In genomic region chrX:71128166-71128833, GRCh38 we compare ENCODE assay signal across 12 cellular contexts. TPM values are rescaled to one million over a fixed set of nuclear protein-coding genes. Genes with fewer than 3 reads are reported as not detected.
DNase-seq lines count a peak whose midpoint lies in the region; ATAC-seq, FAIRE-seq and TF ChIP-seq lines count a peak whose summit lies in the region.
"Had no signal": no experiment of that assay in that cellular context is flagged by ENCODE, and none has a peak within 500 bp of the region (broad histone marks: within the 10 kb centered on the region; RNA-seq: fewer than 3 reads in every experiment).

No MANE protein-coding gene starts in this region.

- H3K27ac ChIP-seq in A549: no peak overlapping the region
- H3K27ac ChIP-seq: cardiac muscle cell had no signal

- H3K4me1 ChIP-seq in A549: no peaks in the 10 kb centered on the region; the same call in 2 of the 3 replicates

- intact Hi-C loops in activated T-helper 2 cell treated with anti-CD3 and anti-CD28 coated beads, Interferon-gamma antibody, Interleukin-2, Interleukin-4, amounts not matched to agents 10 μg/mL and 5 μg/mL and 100 μg/mL, durations not matched to agents 14 hours and 24 hours and 36 hours (cut with micrococcal nuclease): no loop called here

- DNase-seq in A549 (ENCODE audit: low read depth in 1 of 2, low spot score in 1 of 2): peak in 1 of 2 experiments; percentile 14
- DNase-seq in H54 (ENCODE audit: insufficient read length, low spot score): peak; percentile 35
- DNase-seq in activated T-helper 2 cell treated with anti-CD3 and anti-CD28 coated beads, Interferon-gamma antibody, Interleukin-2, Interleukin-4, amounts not matched to agents 10 μg/mL and 5 μg/mL and 100 μg/mL, durations not matched to agents 14 hours and 24 hours and 36 hours (ENCODE audit: low spot score): no peak
- peak; percentile 64 for DNase-seq in iris pigment epithelial cell (ENCODE audit: low read depth)
- DNase-seq in OCI-M2 (lab: John Stamatoyannopoulos, UW; ENCODE audit: unreplicated experiment): no peak
- no peak for DNase-seq in C1 segment of cervical spinal cord (lab: John Stamatoyannopoulos, UW)
- no peak for DNase-seq in DMS114 treated with DMSO at 0.1 percent for 48 hours (lab: John Stamatoyannopoulos, UW; ENCODE audit: unreplicated experiment)

- no peak overlapping the region for H3K4me3 ChIP-seq in A549
- H3K4me3 ChIP-seq: cardiac muscle cell had no signal

- peaks cover 81% of the 10 kb centered on the region for H3K36me3 Mint-ChIP-seq in activated T-helper 2 cell treated with anti-CD3 and anti-CD28 coated beads, Interferon-gamma antibody, Interleukin-2, Interleukin-4, amounts not matched to agents 10 μg/mL and 5 μg/mL and 100 μg/mL, durations not matched to agents 14 hours and 24 hours and 36 hours (ENCODE audit: low read depth)

- H3K27me3 Mint-ChIP-seq in activated T-helper 2 cell treated with anti-CD3 and anti-CD28 coated beads, Interferon-gamma antibody, Interleukin-2, Interleukin-4, amounts not matched to agents 10 μg/mL and 5 μg/mL and 100 μg/mL, durations not matched to agents 14 hours and 24 hours and 36 hours (ENCODE audit: low read depth): no peaks in the 10 kb centered on the region

- no peaks in the 10 kb centered on the region for H3K9me3 Mint-ChIP-seq in activated T-helper 2 cell treated with anti-CD3 and anti-CD28 coated beads, Interferon-gamma antibody, Interleukin-2, Interleukin-4, amounts not matched to agents 10 μg/mL and 5 μg/mL and 100 μg/mL, durations not matched to agents 14 hours and 24 hours and 36 hours

- H3K9me3 ChIP-seq in A549: no peaks in the 10 kb centered on the region

- TF ChIP-seq CTCF in A549 (IDR thresholded peaks at IDR 0.05): no peak

- CTCF ChIA-PET in A549 (lab: Yijun Ruan, JAX): interaction anchor here (0.7 to 3.8 kb wide), 18 partner anchors 9 to 132 kb away, joined by 3 to 25 read pairs (median 4); partner anchors contain the start of genes CXorf65, IL2RG and MED12

- H3K4me1 Mint-ChIP-seq in activated T-helper 2 cell treated with anti-CD3 and anti-CD28 coated beads, Interferon-gamma antibody, Interleukin-2, Interleukin-4, amounts not matched to agents 10 μg/mL and 5 μg/mL and 100 μg/mL, durations not matched to agents 14 hours and 24 hours and 36 hours (ENCODE audit: low read depth): peaks cover 11% of the 10 kb centered on the region

- 65% methylated on average over 12 of the region's 12 CpGs for WGBS in A549 (ENCODE audit: missing lambda C conversion rate)

- ATAC-seq in A549 (peak; percentile 18 to 35; a peak in 4 of 6 replicates), GM19463 (IDR thresholded peaks at IDR 0.05; ENCODE audit: unreplicated experiment) (no peak)

- peak overlapping the region; percentile 82 for H3K27ac Mint-ChIP-seq in activated T-helper 2 cell treated with anti-CD3 and anti-CD28 coated beads, Interferon-gamma antibody, Interleukin-2, Interleukin-4, amounts not matched to agents 10 μg/mL and 5 μg/mL and 100 μg/mL, durations not matched to agents 14 hours and 24 hours and 36 hours

- no peak for FAIRE-seq in A549 (lab: Jason Lieb, UNC)
- no peak for FAIRE-seq in H54 (lab: Jason Lieb, UNC)

- POLR2A ChIA-PET in A549 (lab: Yijun Ruan, JAX): no interaction called here

- no peak overlapping the region for H3K4me3 Mint-ChIP-seq in activated T-helper 2 cell treated with anti-CD3 and anti-CD28 coated beads, Interferon-gamma antibody, Interleukin-2, Interleukin-4, amounts not matched to agents 10 μg/mL and 5 μg/mL and 100 μg/mL, durations not matched to agents 14 hours and 24 hours and 36 hours (ENCODE audit: low read depth)

- TF ChIP-seq RAD21 in A549 (conservative IDR thresholded peaks at IDR 0.05 in 1 of 2, IDR thresholded peaks at IDR 0.05 in 1 of 2): no peak

- TF ChIP-seq POLR2A in A549 (IDR thresholded peaks at IDR 0.05; ENCODE audit: low read length) (no peak), H54 (IDR thresholded peaks at IDR 0.05; ENCODE audit: low read depth, low read length) (no peak)

- TF ChIP-seq EP300 in A549 (IDR thresholded peaks at IDR 0.05): no peak

- H3K4me2 ChIP-seq in A549: no peak overlapping the region

TF ChIP-seq in A549, 52 proteins besides CTCF, POLR2A, EP300 and RAD21:
- TF ChIP-seq ZC3H11A (IDR thresholded peaks at IDR 0.05): no peak
TF ChIP-seq in A549: peak in this region for 0.

RNA-seq across cellular contexts. Expression of gene MED12, which starts 9.9 kb away (rescaled TPM):
- polyA plus RNA-seq in A549 (2011; rRNA removed) (12.6 and 35.0 TPM in 2 replicates), A549 (2017; fragmentation: RNase III; extraction: RNeasy Plus Mini Kit Qiagen cat#74134 plus additional on column Dnase treatment) (13.5 to 15.4 TPM (median 14.4 TPM) in 3 replicates)
- polyA plus RNA-seq in A549 (2012; cell fraction: cytosol; rRNA removed): 11.6 and 13.6 TPM in 2 replicates
- polyA plus RNA-seq in A549 (2012; cell fraction: nucleus; rRNA removed): 35.7 and 39.5 TPM in 2 replicates
- polyA minus RNA-seq in A549 (2011; rRNA and poly(A)+ RNA removed): 76.5 and 93.8 TPM in 2 replicates
- total RNA-seq in activated T-helper 2 cell treated with anti-CD3 and anti-CD28 coated beads, Interferon-gamma antibody, Interleukin-2, Interleukin-4, amounts not matched to agents 10 μg/mL and 5 μg/mL and 100 μg/mL, durations not matched to agents 14 hours and 24 hours and 36 hours: 71.1 and 71.3 TPM in 2 replicates

RNA-seq across cellular contexts. Expression of gene NLGN3, which starts 16.3 kb away (rescaled TPM):
- polyA plus RNA-seq in A549 (2011; rRNA removed) (1.00 and 1.7 TPM in 2 replicates), A549 (2017; fragmentation: RNase III; extraction: RNeasy Plus Mini Kit Qiagen cat#74134 plus additional on column Dnase treatment) (0.60 to 0.84 TPM (median 0.82 TPM) in 3 replicates)
- polyA plus RNA-seq in A549 (2012; cell fraction: cytosol; rRNA removed): 0.65 and 0.89 TPM in 2 replicates
- polyA plus RNA-seq in A549 (2012; cell fraction: nucleus; rRNA removed): 4.8 and 5.5 TPM in 2 replicates
- polyA minus RNA-seq in A549 (2011; rRNA and poly(A)+ RNA removed): 0.54 and 0.62 TPM in 2 replicates
- total RNA-seq in activated T-helper 2 cell treated with anti-CD3 and anti-CD28 coated beads, Interferon-gamma antibody, Interleukin-2, Interleukin-4, amounts not matched to agents 10 μg/mL and 5 μg/mL and 100 μg/mL, durations not matched to agents 14 hours and 24 hours and 36 hours: 0.78 and 0.94 TPM in 2 replicates
- total RNA-seq: G401 had no signal

RNA-seq across cellular contexts. Expression of gene IL2RG, which starts 16.9 kb away (rescaled TPM):
- polyA plus RNA-seq in A549 (2011; rRNA removed) (0.09 and 0.23 TPM in 2 replicates), A549 (2017; fragmentation: RNase III; extraction: RNeasy Plus Mini Kit Qiagen cat#74134 plus additional on column Dnase treatment) (0.12 to 0.22 TPM (median 0.12 TPM) in 3 replicates)
- 0.14 and 0.25 TPM in 2 replicates for polyA plus RNA-seq in A549 (2012; cell fraction: cytosol; rRNA removed)
- polyA plus RNA-seq in A549 (2012; cell fraction: nucleus; rRNA removed): 0.14 and 0.18 TPM in 2 replicates
- 0.58 TPM in 1 of 2 replicates, not detected in the other for polyA minus RNA-seq in A549 (2011; rRNA and poly(A)+ RNA removed)
- total RNA-seq in activated T-helper 2 cell treated with anti-CD3 and anti-CD28 coated beads, Interferon-gamma antibody, Interleukin-2, Interleukin-4, amounts not matched to agents 10 μg/mL and 5 μg/mL and 100 μg/mL, durations not matched to agents 14 hours and 24 hours and 36 hours: 358 and 366 TPM in 2 replicates
- total RNA-seq: cardiac muscle cell, G401, pulmonary artery endothelial cell had no signal
- polyA plus RNA-seq: cardiac muscle cell had no signal

RNA-seq across cellular contexts. Expression of gene CXorf65, which starts 21.8 kb away (rescaled TPM):
- polyA plus RNA-seq in A549 (2011; rRNA removed): not detected in 2 replicates
- not detected in 2 replicates for polyA plus RNA-seq in A549 (2012; cell fraction: cytosol; rRNA removed)
- polyA plus RNA-seq in A549 (2012; cell fraction: nucleus; rRNA removed): not detected in 2 replicates
- polyA plus RNA-seq in A549 (2017; fragmentation: RNase III; extraction: RNeasy Plus Mini Kit Qiagen cat#74134 plus additional on column Dnase treatment): not detected in 3 replicates
- polyA minus RNA-seq in A549 (2011; rRNA and poly(A)+ RNA removed): not detected in 2 replicates
- 22.7 and 26.3 TPM in 2 replicates for total RNA-seq in activated T-helper 2 cell treated with anti-CD3 and anti-CD28 coated beads, Interferon-gamma antibody, Interleukin-2, Interleukin-4, amounts not matched to agents 10 μg/mL and 5 μg/mL and 100 μg/mL, durations not matched to agents 14 hours and 24 hours and 36 hours
- total RNA-seq: cardiac muscle cell, G401, pulmonary artery endothelial cell, Right ventricle myocardium superior had no signal
- polyA plus RNA-seq: cardiac muscle cell had no signal

RNA-seq across cellular contexts. Expression of gene FOXO4, which starts 32.6 kb away (rescaled TPM):
- polyA plus RNA-seq in A549 (2011; rRNA removed) (1.0 and 1.6 TPM in 2 replicates), A549 (2017; fragmentation: RNase III; extraction: RNeasy Plus Mini Kit Qiagen cat#74134 plus additional on column Dnase treatment) (1.3 to 2.6 TPM (median 2.3 TPM) in 3 replicates)
- 0.40 and 0.73 TPM in 2 replicates for polyA plus RNA-seq in A549 (2012; cell fraction: cytosol; rRNA removed)
- 1.0 and 2.5 TPM in 2 replicates for polyA plus RNA-seq in A549 (2012; cell fraction: nucleus; rRNA removed)
- 0.91 and 1.2 TPM in 2 replicates for polyA minus RNA-seq in A549 (2011; rRNA and poly(A)+ RNA removed)
- 10.6 and 11.6 TPM in 2 replicates for total RNA-seq in activated T-helper 2 cell treated with anti-CD3 and anti-CD28 coated beads, Interferon-gamma antibody, Interleukin-2, Interleukin-4, amounts not matched to agents 10 μg/mL and 5 μg/mL and 100 μg/mL, durations not matched to agents 14 hours and 24 hours and 36 hours

Comparison
In these comparisons a context has a peak if more than half of its experiments do, and no peak if none do; other contexts are left out.
1. DNase-seq: peak in H54 (single experiment) and iris pigment epithelial cell (single experiment); none in activated T-helper 2 cell treated with anti-CD3 and anti-CD28 coated beads, Interferon-gamma antibody, Interleukin-2, Interleukin-4, amounts not matched to agents 10 μg/mL and 5 μg/mL and 100 μg/mL, durations not matched to agents 14 hours and 24 hours and 36 hours (single experiment), OCI-M2 (single experiment), C1 segment of cervical spinal cord (0 of 14) and DMS114 treated with DMSO at 0.1 percent for 48 hours (single experiment).